In genomic region chr1:85228952-85229351, GRCh38 we compare ENCODE assay signal across 27 cellular contexts.
"Had no signal": no experiment of that assay in that cellular context is flagged by ENCODE, and none has a peak within 500 bp of the region (broad histone marks: within the 10 kb centered on the region; RNA-seq: fewer than 3 reads in every experiment).

No MANE protein-coding gene starts in this region.

- H3K27me3 ChIP-seq: brain microvascular endothelial cell, esophagus squamous epithelium, gastrocnemius medialis, ovary, suprapubic skin, tibial artery had no signal

- H3K4me3 ChIP-seq: esophagus squamous epithelium, gastrocnemius medialis, lower lobe of right lung, mucosa of descending colon, ovary, suprapubic skin, tibial artery had no signal

- DNase-seq: activated CD4-positive, alpha-beta T cell treated with anti-CD3 and anti-CD28 coated beads for 48 hours; activated CD4-positive, alpha-beta T cell treated with anti-CD3 and anti-CD28 coated beads, Interleukin-2, amount 50 U/mL, for 48 hours; activated CD8-positive, alpha-beta memory T cell treated with anti-CD3 and anti-CD28 coated beads for 24 hours; activated effector memory CD4-positive, alpha-beta T cell treated with Interleukin-2 at 50 U/mL for 16 hours; activated naive CD4-positive, alpha-beta T cell treated with anti-CD3 and anti-CD28 coated beads for 36 hours; activated naive CD8-positive, alpha-beta T cell treated with anti-CD3 and anti-CD28 coated beads, Interleukin-2, amount 10 ng/mL, durations not matched to agents 7 days and 5 days; amniotic stem cell; brain microvascular endothelial cell; central memory CD4-positive, alpha-beta T cell; endodermal cell; esophagus squamous epithelium; gastrocnemius medialis; glutamatergic neuron; hippocampal formation; lower lobe of right lung; mesenchymal stem cell; mucosa of descending colon; naive B cell; nephron progenitor cell; ovary; retina; stimulated activated naive CD4-positive, alpha-beta T cell; T1000; tibial artery; WERI-Rb-1 had no signal

- H3K9me3 ChIP-seq: esophagus squamous epithelium, gastrocnemius medialis, lower lobe of right lung, mucosa of descending colon, ovary, suprapubic skin, tibial artery had no signal

- H3K27ac ChIP-seq: brain microvascular endothelial cell, esophagus squamous epithelium, lower lobe of right lung, ovary, tibial artery, WERI-Rb-1 had no signal

- H3K36me3 ChIP-seq: brain microvascular endothelial cell, esophagus squamous epithelium, gastrocnemius medialis, lower lobe of right lung, ovary, suprapubic skin, tibial artery, WERI-Rb-1 had no signal

- ATAC-seq: activated CD4-positive, CD25-positive, alpha-beta regulatory T cell treated with anti-CD3 and anti-CD28 coated beads, Interleukin-2, amount 50 U/mL, for 24 hours; gastrocnemius medialis; lower lobe of right lung had no signal
